Comparison of ENCODE assay signal across 3 cellular contexts in genomic region chr17:36842231-36842630, GRCh38.
"Had no signal": no experiment of that assay in that cellular context is flagged by ENCODE, and none has a peak within 500 bp of the region (broad histone marks: within the 10 kb centered on the region; RNA-seq: fewer than 3 reads in every experiment).

No MANE protein-coding gene starts in this region.

- H3K4me3 ChIP-seq: GM12878 had no signal

- DNase-seq: GDM1, GF-D8 had no signal

- ATAC-seq: GM12878 had no signal
